ENCODE assay signal across 11 cellular contexts in genomic region chr1:115837762-115838421, GRCh38. TPM values are rescaled to one million over a fixed set of nuclear protein-coding genes. Genes with fewer than 3 reads are reported as not detected.
A peak's percentile ranks its signal among the peaks of the same experiment; 100 is the strongest.
DNase-seq lines count a peak whose midpoint lies in the region; ATAC-seq, FAIRE-seq and TF ChIP-seq lines count a peak whose summit lies in the region.
"Had no signal": no experiment of that assay in that cellular context is flagged by ENCODE, and none has a peak within 500 bp of the region (broad histone marks: within the 10 kb centered on the region; RNA-seq: fewer than 3 reads in every experiment).

No MANE protein-coding gene starts in this region.

- CTCF ChIA-PET in MCF 10A (lab: Yijun Ruan, JAX), result no interaction called here

- intact Hi-C loops in breast epithelium (cut with DNase I; ENCODE audit: low total_unique reads) (no loop called here), MCF 10A (cut with micrococcal nuclease) (no loop called here), lower lobe of right lung (cut with DNase I) (no loop called here), thyroid gland (cut with DNase I) (no loop called here)

- no peak for TF ChIP-seq POLR2A in breast epithelium (IDR thresholded peaks at IDR 0.05)
- TF ChIP-seq POLR2A in thyroid gland (IDR thresholded peaks at IDR 0.05), result no peak

- no peak overlapping the region for H3K27ac Mint-ChIP-seq in MCF 10A (ENCODE audit: low read depth, unreplicated experiment)
- H3K27ac Mint-ChIP-seq: CD4-positive, CD25-positive, alpha-beta regulatory T cell had no signal

- H3K27ac ChIP-seq in breast epithelium (no peak overlapping the region), lower lobe of right lung (no peak overlapping the region), thyroid gland (no peak overlapping the region), small intestine (ENCODE audit: low read depth in 1 of 2, low read length in 1 of 2) (no peak overlapping the region)

- H3K9me3 Mint-ChIP-seq in MCF 10A (ENCODE audit: unreplicated experiment), result no peaks in the 10 kb centered on the region

- FAIRE-seq in bronchial epithelial cell (lab: Jason Lieb, UNC) (no peak), small intestine (lab: Jason Lieb, UNC) (no peak)
- FAIRE-seq: GM19239 had no signal

- TF ChIP-seq CTCF in breast epithelium (IDR thresholded peaks at IDR 0.05) (no peak), MCF 10A (IDR thresholded peaks at IDR 0.05; ENCODE audit: unreplicated experiment) (no peak), bronchial epithelial cell (IDR thresholded peaks at IDR 0.05; ENCODE audit: insufficient read depth, low read length, severe bottlenecking) (no peak), lower lobe of right lung (IDR thresholded peaks at IDR 0.05) (no peak), thyroid gland (IDR thresholded peaks at IDR 0.05) (no peak)

- H3K9me3 ChIP-seq in breast epithelium (no peaks in the 10 kb centered on the region), lower lobe of right lung (no peaks in the 10 kb centered on the region), thyroid gland (no peaks in the 10 kb centered on the region), small intestine (ENCODE audit: control insufficient read depth, low read depth) (no peaks in the 10 kb centered on the region)

- POLR2A ChIA-PET in MCF 10A (lab: Yijun Ruan, JAX), result interaction anchor here (0.6 to 0.7 kb wide), 2 partner anchors 10 to 21 kb away, joined by 3 to 4 read pairs; no protein-coding TSS in a partner anchor

- WGBS in thyroid gland, 2 donors, result 4% methylated on average over 8 of the region's 78 CpGs; no CpG with 5 or more reads in 1 of the 2 donors
- WGBS in small intestine, 3 donors, result 2 to 4% (median 3%) methylated on average over 73 to 78 of the region's 78 CpGs

- H3K36me3 ChIP-seq in breast epithelium (no peaks in the 10 kb centered on the region), bronchial epithelial cell (ENCODE audit: control insufficient read depth, insufficient read depth, low read length) (no peaks in the 10 kb centered on the region), lower lobe of right lung (no peaks in the 10 kb centered on the region), thyroid gland (no peaks in the 10 kb centered on the region), small intestine (ENCODE audit: control insufficient read depth in 2 of 2, insufficient read depth in 2 of 2, low read length in 2 of 2) (no peaks in the 10 kb centered on the region)

- H3K4me3 ChIP-seq in breast epithelium (peak overlapping the region in 2 of 3 donors; percentile 37 to 63), bronchial epithelial cell (ENCODE audit: low read depth, low read length) (peak overlapping the region; percentile 38), lower lobe of right lung (peak overlapping the region; percentile 42), thyroid gland (replicated peaks in 1 of 3) (no peak overlapping the region), small intestine (ENCODE audit: low read depth in 1 of 2, low read length in 2 of 2) (no peak overlapping the region)

- no peaks in the 10 kb centered on the region for H3K4me1 Mint-ChIP-seq in MCF 10A (ENCODE audit: insufficient read depth, unreplicated experiment)

- H3K4me1 ChIP-seq in breast epithelium, result peaks cover 3 to 18% of the 10 kb centered on the region in 2 donors
- H3K4me1 ChIP-seq in lower lobe of right lung, result peaks cover 26% of the 10 kb centered on the region
- H3K4me1 ChIP-seq in thyroid gland, result peaks cover 20 to 25% of the 10 kb centered on the region in 2 donors
- H3K4me1 ChIP-seq in small intestine (ENCODE audit: control insufficient read depth in 2 of 2, insufficient read depth in 1 of 2, low read depth in 1 of 2, low read length in 1 of 2), result peaks cover 2 to 9% of the 10 kb centered on the region in 2 donors

- H3K27me3 ChIP-seq in breast epithelium (peaks cover 11 to 62% of the 10 kb centered on the region in 2 donors), bronchial epithelial cell (ENCODE audit: control insufficient read depth, insufficient read depth, low read length) (peaks cover 21% of the 10 kb centered on the region), lower lobe of right lung (ENCODE audit: low read depth) (peaks cover 85% of the 10 kb centered on the region), thyroid gland (peaks cover 42% of the 10 kb centered on the region), small intestine (ENCODE audit: control insufficient read depth in 2 of 2, insufficient read depth in 2 of 2, low read length in 2 of 2) (peaks cover 18 to 30% of the 10 kb centered on the region in 2 donors)

- no peaks in the 10 kb centered on the region for H3K36me3 Mint-ChIP-seq in MCF 10A (ENCODE audit: insufficient read depth, unreplicated experiment)
- H3K36me3 Mint-ChIP-seq: CD4-positive, CD25-positive, alpha-beta regulatory T cell had no signal

- no peak overlapping the region for H3K4me3 Mint-ChIP-seq in MCF 10A (ENCODE audit: unreplicated experiment)
- H3K4me3 Mint-ChIP-seq: CD4-positive, CD25-positive, alpha-beta regulatory T cell had no signal

- H3K27me3 Mint-ChIP-seq in MCF 10A (ENCODE audit: insufficient read depth, unreplicated experiment), result peaks cover 11% of the 10 kb centered on the region

- no peak for DNase-seq in breast epithelium (ENCODE audit: low spot score in 2 of 2)
- no peak for DNase-seq in MCF 10A (ENCODE audit: unreplicated experiment)
- DNase-seq in bronchial epithelial cell (ENCODE audit: low read depth), result no peak
- DNase-seq in lower lobe of right lung, result no peak
- peak; percentile 2 to 4 for DNase-seq in thyroid gland
- DNase-seq in small intestine, result no peak
- DNase-seq: CD4-positive, CD25-positive, alpha-beta regulatory T cell had no signal

- BruUV-seq in MCF 10A (replicated peaks; lab: Mats Ljungman, UMichigan), result no TSS peak

- peak; percentile 37 to 48 for ATAC-seq in lower lobe of right lung
- no peak for ATAC-seq in GM19324 (IDR thresholded peaks at IDR 0.05; ENCODE audit: low FRiP score, unreplicated experiment)
- no peak for ATAC-seq in GM18907 (IDR thresholded peaks at IDR 0.05; ENCODE audit: unreplicated experiment)

RNA-seq across cellular contexts. Expression of gene NHLH2, which starts 3.0 kb away (rescaled TPM):
- total RNA-seq in breast epithelium (not detected), MCF 10A (2022) (not detected in 2 replicates), bronchial epithelial cell (0.13 and 0.26 TPM in 2 replicates), lower lobe of right lung (0.41 TPM), thyroid gland (not detected)
- polyA plus RNA-seq in small intestine, result not detected
- total RNA-seq: CD4-positive, CD25-positive, alpha-beta regulatory T cell; urinary bladder had no signal
- polyA plus RNA-seq: CD4-positive, CD25-positive, alpha-beta regulatory T cell; urinary bladder had no signal

Comparison
In these comparisons a context has a peak if more than half of its experiments do, and no peak if none do; other contexts are left out.
1. DNase-seq: peak in thyroid gland (2 of 2); none in breast epithelium (0 of 2), MCF 10A (single experiment), bronchial epithelial cell (single experiment), lower lobe of right lung (single experiment) and small intestine (single experiment).
2. H3K4me3 ChIP-seq: peak in breast epithelium (2 of 3), bronchial epithelial cell (single experiment) and lower lobe of right lung (single experiment); none in thyroid gland (0 of 3) and small intestine (0 of 2).
3. ATAC-seq: peak in lower lobe of right lung (2 of 2); none in GM19324 (single experiment) and GM18907 (single experiment).